Comparison of ENCODE assay signal across 11 cellular contexts in genomic region chr3:71109241-71109976, GRCh38.
A peak's percentile ranks its signal among the peaks of the same experiment; 100 is the strongest.
DNase-seq lines count a peak whose midpoint lies in the region; ATAC-seq, FAIRE-seq and TF ChIP-seq lines count a peak whose summit lies in the region.
"Had no signal": no experiment of that assay in that cellular context is flagged by ENCODE, and none has a peak within 500 bp of the region (broad histone marks: within the 10 kb centered on the region; RNA-seq: fewer than 3 reads in every experiment).

No MANE protein-coding gene starts in this region.

- peaks cover 48% of the 10 kb centered on the region for H3K36me3 Mint-ChIP-seq in nephron progenitor cell (ENCODE audit: low read depth)

- no peak overlapping the region for H3K4me3 Mint-ChIP-seq in nephron progenitor cell

- H3K4me3 ChIP-seq in dorsolateral prefrontal cortex, result no peak overlapping the region
- H3K4me3 ChIP-seq: heart left ventricle had no signal

- ATAC-seq in HG02852 (IDR thresholded peaks at IDR 0.05; ENCODE audit: unreplicated experiment), result no peak

- H3K27ac ChIP-seq in dorsolateral prefrontal cortex, result peak overlapping the region in 37 of 59 donors; percentile 8 to 77 (median 41)

- no peak for FAIRE-seq in RCC 7860 (lab: Jason Lieb, UNC)

- peak overlapping the region; percentile 78 for H3K27ac Mint-ChIP-seq in nephron progenitor cell

- H3K27me3 Mint-ChIP-seq in nephron progenitor cell (ENCODE audit: low read depth, poor library complexity), result no peaks in the 10 kb centered on the region

- intact Hi-C loops in dorsolateral prefrontal cortex (cut with DNase I), result no loop called here

- TF ChIP-seq CTCF in dorsolateral prefrontal cortex (IDR thresholded peaks at IDR 0.05 in 54 of 56, conservative IDR thresholded peaks at IDR 0.05 in 2 of 56; ENCODE audit: low read depth in 1 of 56, partially characterized antibody in 56 of 56), result no peak
- TF ChIP-seq CTCF in nephron progenitor cell (IDR thresholded peaks at IDR 0.05), result no peak

- in situ Hi-C loops in Caki2 (cut with HindIII; ENCODE audit: low pct_unique_long_range_greater_than_20kb, low sequenced_read_pairs), result loop anchor here (25.0 kb wide), 1 partner anchor 478 kb away; the partner anchor contains the start of gene FOXP1
- in situ Hi-C loops in KBM-7 (cut with MboI; ENCODE audit: low pct_unique_long_range_greater_than_20kb, low sequenced_read_pairs), result no loop called here

- peaks cover 49% of the 10 kb centered on the region for H3K4me1 Mint-ChIP-seq in nephron progenitor cell

- no peaks in the 10 kb centered on the region for H3K27me3 ChIP-seq in dorsolateral prefrontal cortex
- H3K27me3 ChIP-seq: heart left ventricle had no signal

- no peaks in the 10 kb centered on the region for H3K9me3 Mint-ChIP-seq in nephron progenitor cell

- DNase-seq in Caki2 (ENCODE audit: low read depth) (peak; percentile 55), RCC 7860 (ENCODE audit: low spot score) (peak; percentile 65), dorsolateral prefrontal cortex (no peak), nephron progenitor cell (no peak), KBM-7 (no peak), DMS79 (lab: John Stamatoyannopoulos, UW) (no peak), LoVo (ENCODE audit: low spot score) (no peak)
- DNase-seq: activated CD4-positive, alpha-beta T cell treated with anti-CD3 and anti-CD28 coated beads for 4 hours; heart left ventricle; NCI-H1436 had no signal

Comparison
In these comparisons a context has a peak if more than half of its experiments do, and no peak if none do; other contexts are left out.
1. DNase-seq: peak in Caki2 (single experiment) and RCC 7860 (single experiment); none in dorsolateral prefrontal cortex (0 of 10), nephron progenitor cell (single experiment), KBM-7 (single experiment), DMS79 (single experiment) and LoVo (single experiment).